In the genomic region with DNA sequence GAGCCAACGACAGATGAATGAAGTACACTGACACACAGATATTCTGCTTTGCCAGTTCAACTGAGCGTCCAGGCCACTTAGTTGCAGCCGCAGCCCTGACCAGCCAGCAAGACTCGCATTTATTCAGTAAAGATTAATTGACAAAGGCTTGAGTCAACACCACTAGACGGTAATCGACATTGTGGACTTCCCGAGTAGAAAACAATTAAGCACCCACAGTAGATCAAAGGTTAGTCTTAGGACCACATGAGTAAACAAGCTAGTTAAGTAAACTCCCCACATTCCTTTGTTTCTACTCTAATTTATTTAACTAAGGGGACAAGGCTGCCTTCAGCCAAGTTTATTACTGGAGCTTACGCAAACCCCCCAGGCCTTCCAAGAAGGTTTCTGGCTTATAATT, we compare ENCODE assay signal across 1 cellular context.
A peak's percentile ranks its signal among the peaks of the same experiment; 100 is the strongest.
TF ChIP-seq lines count a peak whose summit lies in the region.
"Not testable (repeated sequence)": the region's sequence is repeated elsewhere in the genome, so short reads cannot be mapped to it uniquely, and the experiment has no call there.

No MANE protein-coding gene starts in this region.

TF ChIP-seq in HepG2, 621 proteins besides CTCF, POLR2A, EP300 and RAD21 (continued from another document and continues in another):
- TF ChIP-seq PAXIP1 (CRISPR knock-in tag; conservative IDR thresholded peaks at IDR 0.05) (peak; percentile 84), ZNF253 (CRISPR knock-in tag; IDR thresholded peaks at IDR 0.05; ENCODE audit: borderline replicate concordance) (peak; percentile 100), ZNF556 (CRISPR knock-in tag; IDR thresholded peaks at IDR 0.05; ENCODE audit: borderline replicate concordance) (0 out of 2 replicates have a peak, but pooled peaks have one; percentile 38), ASH2L (IDR thresholded peaks at IDR 0.05; ENCODE audit: insufficient read length, low read depth, low read length) (peak; percentile 38), SOX13 (IDR thresholded peaks at IDR 0.05) (peak; percentile 91), SOX13 (CRISPR knock-in tag; conservative IDR thresholded peaks at IDR 0.05 in 1 of 2, IDR thresholded peaks at IDR 0.05 in 1 of 2) (peak in 1 of 2 experiments; percentile 99; a peak in 2 of 4 replicates), SOX6 (CRISPR knock-in tag; IDR thresholded peaks at IDR 0.05) (peak; percentile 98), BCL6 (CRISPR knock-in tag; IDR thresholded peaks at IDR 0.05) (peak; percentile 79), TARDBP (CRISPR knock-in tag; IDR thresholded peaks at IDR 0.05) (peak; percentile 40; the same call in 1 of the 2 replicates), KDM6A (CRISPR knock-in tag; IDR thresholded peaks at IDR 0.05; ENCODE audit: low read depth) (peak; percentile 65; the same call in 1 of the 2 replicates), PHF21A (CRISPR knock-in tag; IDR thresholded peaks at IDR 0.05) (peak; percentile 14; the same call in 1 of the 2 replicates), ZNF331 (CRISPR knock-in tag; IDR thresholded peaks at IDR 0.05) (peak; percentile 46; the same call in 1 of the 2 replicates), ZNF644 (CRISPR knock-in tag; IDR thresholded peaks at IDR 0.05; ENCODE audit: low read depth) (peak; percentile 27; the same call in 1 of the 2 replicates), ZMYM4 (CRISPR knock-in tag; IDR thresholded peaks at IDR 0.05) (peak; percentile 89), ZNF317 (CRISPR knock-in tag; IDR thresholded peaks at IDR 0.05) (peak; percentile 26; the same call in 1 of the 2 replicates), ARID3A (IDR thresholded peaks at IDR 0.05; ENCODE audit: low read depth, low read length) (peak; percentile 88), HNF4A (CRISPR knock-in tag; IDR thresholded peaks at IDR 0.05) (peak; percentile 82), ZSCAN9 (CRISPR knock-in tag; IDR thresholded peaks at IDR 0.05; ENCODE audit: borderline replicate concordance) (0 out of 2 replicates have a peak, but pooled peaks have one; percentile 62), SKI (IDR thresholded peaks at IDR 0.05; ENCODE audit: partially characterized antibody) (peak; percentile 76), HHEX (CRISPR knock-in tag; IDR thresholded peaks at IDR 0.05) (peak; percentile 73), CREB1 (CRISPR knock-in tag; IDR thresholded peaks at IDR 0.05) (peak; percentile 57; the same call in 1 of the 2 replicates), TRIM24 (CRISPR knock-in tag; IDR thresholded peaks at IDR 0.05) (peak; percentile 85), RXRB (CRISPR knock-in tag; IDR thresholded peaks at IDR 0.05; ENCODE audit: borderline replicate concordance) (peak; percentile 90), MIER3 (CRISPR knock-in tag; IDR thresholded peaks at IDR 0.05; ENCODE audit: borderline replicate concordance) (0 out of 2 replicates have a peak, but pooled peaks have one; percentile 70), CEBPB (IDR thresholded peaks at IDR 0.05; ENCODE audit: borderline replicate concordance, low read depth, low read length) (peak; percentile 40; the same call in 1 of the 2 replicates), TBL1XR1 (IDR thresholded peaks at IDR 0.05; ENCODE audit: borderline replicate concordance, low read length, partially characterized antibody) (peak; percentile 30), FOXP1 (IDR thresholded peaks at IDR 0.05) (peak; percentile 71; the same call in 1 of the 2 replicates), FOXP1 (CRISPR knock-in tag; IDR thresholded peaks at IDR 0.05) (peak; percentile 94), ZNF12 (CRISPR knock-in tag; IDR thresholded peaks at IDR 0.05) (peak; percentile 88), HDAC2 (CRISPR knock-in tag; IDR thresholded peaks at IDR 0.05) (peak; percentile 70)
- TF ChIP-seq, protein P1, sequence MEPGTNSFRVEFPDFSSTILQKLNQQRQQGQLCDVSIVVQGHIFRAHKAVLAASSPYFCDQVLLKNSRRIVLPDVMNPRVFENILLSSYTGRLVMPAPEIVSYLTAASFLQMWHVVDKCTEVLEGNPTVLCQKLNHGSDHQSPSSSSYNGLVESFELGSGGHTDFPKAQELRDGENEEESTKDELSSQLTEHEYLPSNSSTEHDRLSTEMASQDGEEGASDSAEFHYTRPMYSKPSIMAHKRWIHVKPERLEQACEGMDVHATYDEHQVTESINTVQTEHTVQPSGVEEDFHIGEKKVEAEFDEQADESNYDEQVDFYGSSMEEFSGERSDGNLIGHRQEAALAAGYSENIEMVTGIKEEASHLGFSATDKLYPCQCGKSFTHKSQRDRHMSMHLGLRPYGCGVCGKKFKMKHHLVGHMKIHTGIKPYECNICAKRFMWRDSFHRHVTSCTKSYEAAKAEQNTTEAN (CRISPR knock-in tag; conservative IDR thresholded peaks at IDR 0.05): 0 out of 2 replicates have a peak, but pooled peaks have one; percentile 20
- not testable (repeated sequence) for TF ChIP-seq SOX6, CREB1 (IDR thresholded peaks at IDR 0.05)
- TF ChIP-seq, protein P2, sequence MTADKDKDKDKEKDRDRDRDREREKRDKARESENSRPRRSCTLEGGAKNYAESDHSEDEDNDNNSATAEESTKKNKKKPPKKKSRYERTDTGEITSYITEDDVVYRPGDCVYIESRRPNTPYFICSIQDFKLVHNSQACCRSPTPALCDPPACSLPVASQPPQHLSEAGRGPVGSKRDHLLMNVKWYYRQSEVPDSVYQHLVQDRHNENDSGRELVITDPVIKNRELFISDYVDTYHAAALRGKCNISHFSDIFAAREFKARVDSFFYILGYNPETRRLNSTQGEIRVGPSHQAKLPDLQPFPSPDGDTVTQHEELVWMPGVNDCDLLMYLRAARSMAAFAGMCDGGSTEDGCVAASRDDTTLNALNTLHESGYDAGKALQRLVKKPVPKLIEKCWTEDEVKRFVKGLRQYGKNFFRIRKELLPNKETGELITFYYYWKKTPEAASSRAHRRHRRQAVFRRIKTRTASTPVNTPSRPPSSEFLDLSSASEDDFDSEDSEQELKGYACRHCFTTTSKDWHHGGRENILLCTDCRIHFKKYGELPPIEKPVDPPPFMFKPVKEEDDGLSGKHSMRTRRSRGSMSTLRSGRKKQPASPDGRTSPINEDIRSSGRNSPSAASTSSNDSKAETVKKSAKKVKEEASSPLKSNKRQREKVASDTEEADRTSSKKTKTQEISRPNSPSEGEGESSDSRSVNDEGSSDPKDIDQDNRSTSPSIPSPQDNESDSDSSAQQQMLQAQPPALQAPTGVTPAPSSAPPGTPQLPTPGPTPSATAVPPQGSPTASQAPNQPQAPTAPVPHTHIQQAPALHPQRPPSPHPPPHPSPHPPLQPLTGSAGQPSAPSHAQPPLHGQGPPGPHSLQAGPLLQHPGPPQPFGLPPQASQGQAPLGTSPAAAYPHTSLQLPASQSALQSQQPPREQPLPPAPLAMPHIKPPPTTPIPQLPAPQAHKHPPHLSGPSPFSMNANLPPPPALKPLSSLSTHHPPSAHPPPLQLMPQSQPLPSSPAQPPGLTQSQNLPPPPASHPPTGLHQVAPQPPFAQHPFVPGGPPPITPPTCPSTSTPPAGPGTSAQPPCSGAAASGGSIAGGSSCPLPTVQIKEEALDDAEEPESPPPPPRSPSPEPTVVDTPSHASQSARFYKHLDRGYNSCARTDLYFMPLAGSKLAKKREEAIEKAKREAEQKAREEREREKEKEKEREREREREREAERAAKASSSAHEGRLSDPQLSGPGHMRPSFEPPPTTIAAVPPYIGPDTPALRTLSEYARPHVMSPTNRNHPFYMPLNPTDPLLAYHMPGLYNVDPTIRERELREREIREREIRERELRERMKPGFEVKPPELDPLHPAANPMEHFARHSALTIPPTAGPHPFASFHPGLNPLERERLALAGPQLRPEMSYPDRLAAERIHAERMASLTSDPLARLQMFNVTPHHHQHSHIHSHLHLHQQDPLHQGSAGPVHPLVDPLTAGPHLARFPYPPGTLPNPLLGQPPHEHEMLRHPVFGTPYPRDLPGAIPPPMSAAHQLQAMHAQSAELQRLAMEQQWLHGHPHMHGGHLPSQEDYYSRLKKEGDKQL (CRISPR knock-in tag; IDR thresholded peaks at IDR 0.05; ENCODE audit: low read depth): peak; percentile 88
- TF ChIP-seq, protein P3, sequence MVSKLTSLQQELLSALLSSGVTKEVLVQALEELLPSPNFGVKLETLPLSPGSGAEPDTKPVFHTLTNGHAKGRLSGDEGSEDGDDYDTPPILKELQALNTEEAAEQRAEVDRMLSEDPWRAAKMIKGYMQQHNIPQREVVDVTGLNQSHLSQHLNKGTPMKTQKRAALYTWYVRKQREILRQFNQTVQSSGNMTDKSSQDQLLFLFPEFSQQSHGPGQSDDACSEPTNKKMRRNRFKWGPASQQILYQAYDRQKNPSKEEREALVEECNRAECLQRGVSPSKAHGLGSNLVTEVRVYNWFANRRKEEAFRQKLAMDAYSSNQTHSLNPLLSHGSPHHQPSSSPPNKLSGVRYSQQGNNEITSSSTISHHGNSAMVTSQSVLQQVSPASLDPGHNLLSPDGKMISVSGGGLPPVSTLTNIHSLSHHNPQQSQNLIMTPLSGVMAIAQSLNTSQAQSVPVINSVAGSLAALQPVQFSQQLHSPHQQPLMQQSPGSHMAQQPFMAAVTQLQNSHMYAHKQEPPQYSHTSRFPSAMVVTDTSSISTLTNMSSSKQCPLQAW (CRISPR knock-in tag; IDR thresholded peaks at IDR 0.05): peak; percentile 61; the same call in 1 of the 2 replicates
- TF ChIP-seq, protein P4, sequence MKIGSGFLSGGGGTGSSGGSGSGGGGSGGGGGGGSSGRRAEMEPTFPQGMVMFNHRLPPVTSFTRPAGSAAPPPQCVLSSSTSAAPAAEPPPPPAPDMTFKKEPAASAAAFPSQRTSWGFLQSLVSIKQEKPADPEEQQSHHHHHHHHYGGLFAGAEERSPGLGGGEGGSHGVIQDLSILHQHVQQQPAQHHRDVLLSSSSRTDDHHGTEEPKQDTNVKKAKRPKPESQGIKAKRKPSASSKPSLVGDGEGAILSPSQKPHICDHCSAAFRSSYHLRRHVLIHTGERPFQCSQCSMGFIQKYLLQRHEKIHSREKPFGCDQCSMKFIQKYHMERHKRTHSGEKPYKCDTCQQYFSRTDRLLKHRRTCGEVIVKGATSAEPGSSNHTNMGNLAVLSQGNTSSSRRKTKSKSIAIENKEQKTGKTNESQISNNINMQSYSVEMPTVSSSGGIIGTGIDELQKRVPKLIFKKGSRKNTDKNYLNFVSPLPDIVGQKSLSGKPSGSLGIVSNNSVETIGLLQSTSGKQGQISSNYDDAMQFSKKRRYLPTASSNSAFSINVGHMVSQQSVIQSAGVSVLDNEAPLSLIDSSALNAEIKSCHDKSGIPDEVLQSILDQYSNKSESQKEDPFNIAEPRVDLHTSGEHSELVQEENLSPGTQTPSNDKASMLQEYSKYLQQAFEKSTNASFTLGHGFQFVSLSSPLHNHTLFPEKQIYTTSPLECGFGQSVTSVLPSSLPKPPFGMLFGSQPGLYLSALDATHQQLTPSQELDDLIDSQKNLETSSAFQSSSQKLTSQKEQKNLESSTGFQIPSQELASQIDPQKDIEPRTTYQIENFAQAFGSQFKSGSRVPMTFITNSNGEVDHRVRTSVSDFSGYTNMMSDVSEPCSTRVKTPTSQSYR (CRISPR knock-in tag; IDR thresholded peaks at IDR 0.05; ENCODE audit: borderline replicate concordance): peak; percentile 18; the same call in 1 of the 2 replicates
- TF ChIP-seq, protein P5, sequence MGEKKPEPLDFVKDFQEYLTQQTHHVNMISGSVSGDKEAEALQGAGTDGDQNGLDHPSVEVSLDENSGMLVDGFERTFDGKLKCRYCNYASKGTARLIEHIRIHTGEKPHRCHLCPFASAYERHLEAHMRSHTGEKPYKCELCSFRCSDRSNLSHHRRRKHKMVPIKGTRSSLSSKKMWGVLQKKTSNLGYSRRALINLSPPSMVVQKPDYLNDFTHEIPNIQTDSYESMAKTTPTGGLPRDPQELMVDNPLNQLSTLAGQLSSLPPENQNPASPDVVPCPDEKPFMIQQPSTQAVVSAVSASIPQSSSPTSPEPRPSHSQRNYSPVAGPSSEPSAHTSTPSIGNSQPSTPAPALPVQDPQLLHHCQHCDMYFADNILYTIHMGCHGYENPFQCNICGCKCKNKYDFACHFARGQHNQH (CRISPR knock-in tag; IDR thresholded peaks at IDR 0.05): 0 out of 2 replicates have a peak, but pooled peaks have one; percentile 35
- TF ChIP-seq, protein P6, sequence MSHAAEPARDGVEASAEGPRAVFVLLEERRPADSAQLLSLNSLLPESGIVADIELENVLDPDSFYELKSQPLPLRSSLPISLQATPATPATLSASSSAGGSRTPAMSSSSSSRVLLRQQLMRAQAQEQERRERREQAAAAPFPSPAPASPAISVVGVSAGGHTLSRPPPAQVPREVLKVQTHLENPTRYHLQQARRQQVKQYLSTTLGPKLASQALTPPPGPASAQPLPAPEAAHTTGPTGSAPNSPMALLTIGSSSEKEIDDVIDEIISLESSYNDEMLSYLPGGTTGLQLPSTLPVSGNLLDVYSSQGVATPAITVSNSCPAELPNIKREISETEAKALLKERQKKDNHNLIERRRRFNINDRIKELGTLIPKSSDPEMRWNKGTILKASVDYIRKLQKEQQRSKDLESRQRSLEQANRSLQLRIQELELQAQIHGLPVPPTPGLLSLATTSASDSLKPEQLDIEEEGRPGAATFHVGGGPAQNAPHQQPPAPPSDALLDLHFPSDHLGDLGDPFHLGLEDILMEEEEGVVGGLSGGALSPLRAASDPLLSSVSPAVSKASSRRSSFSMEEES (CRISPR knock-in tag; IDR thresholded peaks at IDR 0.05): peak; percentile 88
